8 cellular contexts compared by ENCODE assay signal in genomic region chr1:42462828-42463763, GRCh38. TPM values are rescaled to one million over a fixed set of nuclear protein-coding genes. Genes with fewer than 3 reads are reported as not detected.
A peak's percentile ranks its signal among the peaks of the same experiment; 100 is the strongest.
DNase-seq lines count a peak whose midpoint lies in the region; ATAC-seq and TF ChIP-seq lines count a peak whose summit lies in the region.

Gene CCDC30 (plus strand): TSS chr1:42463286. CDS start chr1:42480552, 17,266 bp downstream.

- peak within 1 kb of the TSS; percentile 84 for H3K4me3 Mint-ChIP-seq in activated T-cell treated with anti-CD3 and anti-CD28 coated beads, Interleukin-2, amount 50 U/mL, for 24 hours

- TF ChIP-seq EP300 in Ishikawa (IDR thresholded peaks at IDR 0.05; ENCODE audit: borderline replicate concordance): no peak; the same call in 1 of the 2 replicates

- H3K27ac ChIP-seq in esophagus (ENCODE audit: low read depth in 2 of 2, low read length in 1 of 2) (peak within 1 kb of the TSS in 1 of 2 donors; percentile 15), mucosa of rectum (ENCODE audit: low read depth in 2 of 2, low read length in 2 of 2) (no peak within 1 kb of the TSS)

- H3K36me3 ChIP-seq in esophagus (ENCODE audit: control insufficient read depth in 2 of 2, insufficient read depth in 2 of 2, low read length in 1 of 2) (peaks cover 3 to 8% of the 10 kb centered on the region in 2 donors), mucosa of rectum (ENCODE audit: control insufficient read depth in 2 of 2, insufficient read depth in 2 of 2, low read length in 2 of 2) (peaks cover 13 to 30% of the 10 kb centered on the region in 2 donors)

- H3K4me1 ChIP-seq in esophagus (ENCODE audit: control insufficient read depth in 2 of 2, insufficient read depth in 2 of 2, low read length in 1 of 2): no peaks in the 10 kb centered on the region
- peaks cover 4 to 8% of the 10 kb centered on the region in 2 donors for H3K4me1 ChIP-seq in mucosa of rectum (ENCODE audit: control insufficient read depth in 2 of 2, insufficient read depth in 2 of 2, low read length in 2 of 2)

- 1 to 2% methylated on average over 59 of the region's 59 CpGs for WGBS in esophagus, 2 donors

- peak within 1 kb of the TSS; percentile 93 for H3K27ac Mint-ChIP-seq in activated T-cell treated with anti-CD3 and anti-CD28 coated beads, Interleukin-2, amount 50 U/mL, for 24 hours

- no peaks in the 10 kb centered on the region for H3K27me3 ChIP-seq in esophagus (ENCODE audit: control insufficient read depth in 1 of 2, insufficient read depth in 2 of 2, low read length in 2 of 2)
- H3K27me3 ChIP-seq in mucosa of rectum (ENCODE audit: control insufficient read depth in 2 of 2, insufficient read depth in 2 of 2, low read length in 2 of 2): no peaks in the 10 kb centered on the region

- H3K4me3 ChIP-seq in esophagus (ENCODE audit: low read depth in 1 of 2, low read length in 2 of 2): peak within 1 kb of the TSS; percentile 67 to 93
- peak within 1 kb of the TSS; percentile 79 to 81 for H3K4me3 ChIP-seq in mucosa of rectum (ENCODE audit: low read length in 2 of 2)

- H3K9me3 Mint-ChIP-seq in activated T-cell treated with anti-CD3 and anti-CD28 coated beads, Interleukin-2, amount 50 U/mL, for 24 hours: no peaks in the 10 kb centered on the region

- peak within 1 kb of the TSS in 1 of 2 donors; percentile 52 for H3K9ac ChIP-seq in mucosa of rectum (ENCODE audit: low read depth in 1 of 2, low read length in 2 of 2)

- H3K4me1 Mint-ChIP-seq in activated T-cell treated with anti-CD3 and anti-CD28 coated beads, Interleukin-2, amount 50 U/mL, for 24 hours (ENCODE audit: low read depth): peaks cover 46% of the 10 kb centered on the region

- H3K27me3 Mint-ChIP-seq in activated T-cell treated with anti-CD3 and anti-CD28 coated beads, Interleukin-2, amount 50 U/mL, for 24 hours: no peaks in the 10 kb centered on the region

- TF ChIP-seq RAD21 in Ishikawa (IDR thresholded peaks at IDR 0.05; ENCODE audit: low read depth): no peak

- peak; percentile 96 for ATAC-seq in GM21717 (IDR thresholded peaks at IDR 0.05; ENCODE audit: unreplicated experiment)

- H3K9me3 ChIP-seq in esophagus (ENCODE audit: control insufficient read depth in 2 of 2, insufficient read depth in 1 of 2, low read depth in 1 of 2, low read length in 1 of 2) (no peaks in the 10 kb centered on the region), mucosa of rectum (ENCODE audit: control insufficient read depth in 2 of 2, low read length in 2 of 2) (no peaks in the 10 kb centered on the region)

- H3K36me3 Mint-ChIP-seq in activated T-cell treated with anti-CD3 and anti-CD28 coated beads, Interleukin-2, amount 50 U/mL, for 24 hours (ENCODE audit: low read depth): peaks cover 43% of the 10 kb centered on the region

- peak; percentile 98 for DNase-seq in DMS114 treated with DMSO at 0.1 percent for 48 hours (lab: John Stamatoyannopoulos, UW; ENCODE audit: unreplicated experiment)
- peak; percentile 43 for DNase-seq in OCI-M2 (lab: John Stamatoyannopoulos, UW; ENCODE audit: unreplicated experiment)
- DNase-seq in activated T-cell treated with anti-CD3 and anti-CD28 coated beads, Interleukin-2, amount 50 U/mL, for 24 hours: peak; percentile 92
- DNase-seq in stimulated activated CD8-positive, alpha-beta memory T cell treated with anti-CD3 and anti-CD28 coated beads, Interleukin-4, amount 100 ng/mL, for 24 hours (ENCODE audit: low read depth): peak; percentile 88

TF ChIP-seq in Ishikawa, 13 proteins besides CTCF, POLR2A, EP300 and RAD21:
- TF ChIP-seq TAF1 (IDR thresholded peaks at IDR 0.05; ENCODE audit: low read depth): 0 out of 2 replicates have a peak, but pooled peaks have one; percentile 36
- no peak for TF ChIP-seq EGR1 (IDR thresholded peaks at IDR 0.05)
- TF ChIP-seq NFIC (IDR thresholded peaks at IDR 0.05): no peak
- TF ChIP-seq USF1 (IDR thresholded peaks at IDR 0.05): no peak
- peak; percentile 30; the same call in 1 of the 2 replicates for TF ChIP-seq FOXM1 (IDR thresholded peaks at IDR 0.05; ENCODE audit: borderline replicate concordance, low read depth)
- TF ChIP-seq, protein P1, sequence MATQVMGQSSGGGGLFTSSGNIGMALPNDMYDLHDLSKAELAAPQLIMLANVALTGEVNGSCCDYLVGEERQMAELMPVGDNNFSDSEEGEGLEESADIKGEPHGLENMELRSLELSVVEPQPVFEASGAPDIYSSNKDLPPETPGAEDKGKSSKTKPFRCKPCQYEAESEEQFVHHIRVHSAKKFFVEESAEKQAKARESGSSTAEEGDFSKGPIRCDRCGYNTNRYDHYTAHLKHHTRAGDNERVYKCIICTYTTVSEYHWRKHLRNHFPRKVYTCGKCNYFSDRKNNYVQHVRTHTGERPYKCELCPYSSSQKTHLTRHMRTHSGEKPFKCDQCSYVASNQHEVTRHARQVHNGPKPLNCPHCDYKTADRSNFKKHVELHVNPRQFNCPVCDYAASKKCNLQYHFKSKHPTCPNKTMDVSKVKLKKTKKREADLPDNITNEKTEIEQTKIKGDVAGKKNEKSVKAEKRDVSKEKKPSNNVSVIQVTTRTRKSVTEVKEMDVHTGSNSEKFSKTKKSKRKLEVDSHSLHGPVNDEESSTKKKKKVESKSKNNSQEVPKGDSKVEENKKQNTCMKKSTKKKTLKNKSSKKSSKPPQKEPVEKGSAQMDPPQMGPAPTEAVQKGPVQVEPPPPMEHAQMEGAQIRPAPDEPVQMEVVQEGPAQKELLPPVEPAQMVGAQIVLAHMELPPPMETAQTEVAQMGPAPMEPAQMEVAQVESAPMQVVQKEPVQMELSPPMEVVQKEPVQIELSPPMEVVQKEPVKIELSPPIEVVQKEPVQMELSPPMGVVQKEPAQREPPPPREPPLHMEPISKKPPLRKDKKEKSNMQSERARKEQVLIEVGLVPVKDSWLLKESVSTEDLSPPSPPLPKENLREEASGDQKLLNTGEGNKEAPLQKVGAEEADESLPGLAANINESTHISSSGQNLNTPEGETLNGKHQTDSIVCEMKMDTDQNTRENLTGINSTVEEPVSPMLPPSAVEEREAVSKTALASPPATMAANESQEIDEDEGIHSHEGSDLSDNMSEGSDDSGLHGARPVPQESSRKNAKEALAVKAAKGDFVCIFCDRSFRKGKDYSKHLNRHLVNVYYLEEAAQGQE (IDR thresholded peaks at IDR 0.05; ENCODE audit: low read depth): no peak
- peak; percentile 29; the same call in 1 of the 2 replicates for TF ChIP-seq TEAD4 (IDR thresholded peaks at IDR 0.05)
- peak; percentile 74; the same call in 1 of the 2 replicates for TF ChIP-seq ZBTB7A (IDR thresholded peaks at IDR 0.05; ENCODE audit: low read depth)
- TF ChIP-seq YY1 (IDR thresholded peaks at IDR 0.05; ENCODE audit: low read depth): peak; percentile 70; the same call in 1 of the 2 replicates
- peak; percentile 68 for TF ChIP-seq MAX (IDR thresholded peaks at IDR 0.05)
- peak; percentile 31; the same call in 1 of the 2 replicates for TF ChIP-seq CREB1 (IDR thresholded peaks at IDR 0.05; ENCODE audit: low read depth)
- TF ChIP-seq TCF12 (IDR thresholded peaks at IDR 0.05; ENCODE audit: low read depth): peak; percentile 39; the same call in 1 of the 2 replicates

RNA-seq across cellular contexts. Expression of gene CCDC30, which starts in this region (rescaled TPM):
- under 1 TPM; 0.35 to 0.88 TPM for polyA plus RNA-seq in esophagus

Comparison
In these comparisons a context has a peak if more than half of its experiments do, and no peak if none do; other contexts are left out.
1. DNase-seq: peak in every context shown above with its lines; median percentile 98 in DMS114 treated with DMSO at 0.1 percent for 48 hours; 92 in activated T-cell treated with anti-CD3 and anti-CD28 coated beads, Interleukin-2, amount 50 U/mL, for 24 hours; 88 in stimulated activated CD8-positive, alpha-beta memory T cell treated with anti-CD3 and anti-CD28 coated beads, Interleukin-4, amount 100 ng/mL, for 24 hours; 43 in OCI-M2.